1 cellular context compared by ENCODE assay signal in the genomic region with DNA sequence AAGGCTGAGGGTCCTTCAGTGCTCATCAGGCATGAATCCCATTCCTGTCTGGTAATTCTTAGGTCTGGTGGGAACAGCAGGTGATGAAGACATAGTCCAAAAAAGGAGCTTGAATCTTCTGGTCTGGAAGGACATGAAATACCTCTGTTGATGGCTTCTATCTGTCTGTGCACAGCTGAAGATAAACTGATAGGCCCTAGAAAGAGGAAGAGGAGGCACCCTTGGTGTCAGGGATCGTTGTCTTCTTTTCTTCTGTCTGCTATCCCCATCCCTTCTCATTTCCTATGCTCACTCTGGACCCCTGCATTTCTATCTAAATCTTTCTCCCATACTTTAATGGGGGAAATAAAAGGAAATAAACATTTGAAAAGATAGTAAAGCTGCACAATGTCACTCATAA.
A peak's percentile ranks its signal among the peaks of the same experiment; 100 is the strongest.
TF ChIP-seq lines count a peak whose summit lies in the region.

No MANE protein-coding gene starts in this region.

TF ChIP-seq in K562, 482 proteins besides CTCF, POLR2A, EP300 and RAD21:
- TF ChIP-seq GATA2 (CRISPR knock-in tag; IDR thresholded peaks at IDR 0.05) (peak; percentile 25; the same call in 1 of the 2 replicates), TAL1 (IDR thresholded peaks at IDR 0.05) (peak; percentile 9; the same call in 1 of the 2 replicates), NR4A1 (CRISPR knock-in tag; IDR thresholded peaks at IDR 0.05) (no peak), NR4A1 (tag; IDR thresholded peaks at IDR 0.05) (no peak), ZFPM2 (CRISPR knock-in tag; IDR thresholded peaks at IDR 0.05) (no peak), MEF2A (IDR thresholded peaks at IDR 0.05; ENCODE audit: control insufficient read depth, low read depth, low read length) (no peak), MEF2D (tag; conservative IDR thresholded peaks at IDR 0.05; ENCODE audit: low read depth) (no peak), SPI1 (IDR thresholded peaks at IDR 0.05; ENCODE audit: borderline replicate concordance, low read depth, low read length) (peak; percentile 95), ARID1B (IDR thresholded peaks at IDR 0.05) (peak; percentile 49), HMGN3 (IDR thresholded peaks at IDR 0.05; ENCODE audit: borderline replicate concordance, extremely low read depth, insufficient read length, low read depth, low read length) (no peak), MEIS2 (IDR thresholded peaks at IDR 0.05; ENCODE audit: partially characterized antibody) (peak; percentile 42), KLF10 (CRISPR knock-in tag; IDR thresholded peaks at IDR 0.05) (no peak), MECOM (CRISPR knock-in tag; IDR thresholded peaks at IDR 0.05) (peak; percentile 87), COPS2 (conservative IDR thresholded peaks at IDR 0.05) (no peak), CTBP1 (IDR thresholded peaks at IDR 0.05; ENCODE audit: borderline replicate concordance) (peak; percentile 78; the same call in 1 of the 2 replicates), ZBTB7A (IDR thresholded peaks at IDR 0.05; ENCODE audit: borderline replicate concordance, control insufficient read depth, low read depth, low read length) (no peak), DPF2 (IDR thresholded peaks at IDR 0.05) (peak; percentile 20; the same call in 1 of the 2 replicates), POLR3A (IDR thresholded peaks at IDR 0.05; ENCODE audit: borderline replicate concordance, extremely low read depth, insufficient read depth, insufficient read length) (no peak)
- TF ChIP-seq, protein P1, sequence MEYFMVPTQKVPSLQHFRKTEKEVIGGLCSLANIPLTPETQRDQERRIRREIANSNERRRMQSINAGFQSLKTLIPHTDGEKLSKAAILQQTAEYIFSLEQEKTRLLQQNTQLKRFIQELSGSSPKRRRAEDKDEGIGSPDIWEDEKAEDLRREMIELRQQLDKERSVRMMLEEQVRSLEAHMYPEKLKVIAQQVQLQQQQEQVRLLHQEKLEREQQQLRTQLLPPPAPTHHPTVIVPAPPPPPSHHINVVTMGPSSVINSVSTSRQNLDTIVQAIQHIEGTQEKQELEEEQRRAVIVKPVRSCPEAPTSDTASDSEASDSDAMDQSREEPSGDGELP (CRISPR knock-in tag; IDR thresholded peaks at IDR 0.05; ENCODE audit: borderline replicate concordance): peak; percentile 47; the same call in 1 of the 2 replicates
- TF ChIP-seq, protein P2, sequence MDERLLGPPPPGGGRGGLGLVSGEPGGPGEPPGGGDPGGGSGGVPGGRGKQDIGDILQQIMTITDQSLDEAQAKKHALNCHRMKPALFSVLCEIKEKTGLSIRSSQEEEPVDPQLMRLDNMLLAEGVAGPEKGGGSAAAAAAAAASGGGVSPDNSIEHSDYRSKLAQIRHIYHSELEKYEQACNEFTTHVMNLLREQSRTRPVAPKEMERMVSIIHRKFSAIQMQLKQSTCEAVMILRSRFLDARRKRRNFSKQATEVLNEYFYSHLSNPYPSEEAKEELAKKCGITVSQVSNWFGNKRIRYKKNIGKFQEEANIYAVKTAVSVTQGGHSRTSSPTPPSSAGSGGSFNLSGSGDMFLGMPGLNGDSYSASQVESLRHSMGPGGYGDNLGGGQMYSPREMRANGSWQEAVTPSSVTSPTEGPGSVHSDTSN (CRISPR knock-in tag; IDR thresholded peaks at IDR 0.05; ENCODE audit: low read depth): no peak
- TF ChIP-seq, protein P2 (tag; conservative IDR thresholded peaks at IDR 0.05; ENCODE audit: low read depth): no peak; the same call in 1 of the 2 replicates
TF ChIP-seq in K562: peak in this region for 9.
